In the genomic region with DNA sequence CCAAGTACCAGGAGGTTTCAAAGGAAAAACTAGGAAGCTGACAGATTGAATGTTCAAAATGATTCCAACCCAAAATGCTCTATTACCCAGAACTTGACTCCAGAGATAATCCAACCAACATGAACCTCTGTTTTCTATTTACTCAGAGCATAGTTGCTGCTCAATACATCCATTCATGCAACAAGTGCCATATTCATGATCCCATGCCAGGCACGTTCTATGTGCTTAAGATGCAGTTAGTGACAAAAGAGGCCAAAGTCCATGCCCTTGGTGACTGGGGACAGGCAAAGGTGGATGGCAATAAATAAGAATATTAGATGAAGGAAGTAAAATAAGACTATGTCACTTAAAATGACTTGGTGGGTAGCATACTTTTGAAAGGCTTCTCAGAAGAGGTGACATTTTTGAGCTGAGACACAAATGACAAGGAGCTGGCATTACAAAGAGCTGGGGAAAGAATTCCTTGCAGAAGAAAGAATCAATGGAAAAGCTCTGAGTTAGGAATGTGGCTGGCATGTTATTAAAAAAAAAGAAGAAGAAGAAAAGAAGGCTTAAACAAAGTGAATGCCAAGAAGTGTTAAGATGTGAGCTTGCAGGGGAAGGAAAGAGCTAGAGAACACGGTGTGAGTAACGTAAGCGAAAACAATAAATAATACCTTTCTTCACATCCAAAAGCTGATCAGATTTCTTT, we compare ENCODE assay signal across 1 cellular context.
TF ChIP-seq lines count a peak whose summit lies in the region.

No MANE protein-coding gene starts in this region.

TF ChIP-seq in WTC11, 78 proteins besides CTCF, POLR2A, EP300 and RAD21:
- TF ChIP-seq JUN (CRISPR knock-in tag; IDR thresholded peaks at IDR 0.05) (no peak), FOXP1 (CRISPR knock-in tag; IDR thresholded peaks at IDR 0.05; ENCODE audit: borderline replicate concordance) (no peak), ZNF121 (CRISPR knock-in tag; IDR thresholded peaks at IDR 0.05) (no peak), NR2C2 (CRISPR knock-in tag; IDR thresholded peaks at IDR 0.05) (no peak), NFATC4 (CRISPR knock-in tag; IDR thresholded peaks at IDR 0.05) (no peak), NFE2L1 (CRISPR knock-in tag; IDR thresholded peaks at IDR 0.05) (no peak), ZNF263 (CRISPR knock-in tag; IDR thresholded peaks at IDR 0.05; ENCODE audit: low read depth) (no peak), GRHL2 (CRISPR knock-in tag; IDR thresholded peaks at IDR 0.05; ENCODE audit: insufficient replicate concordance, severe bottlenecking) (no peak)
- TF ChIP-seq, protein P1, sequence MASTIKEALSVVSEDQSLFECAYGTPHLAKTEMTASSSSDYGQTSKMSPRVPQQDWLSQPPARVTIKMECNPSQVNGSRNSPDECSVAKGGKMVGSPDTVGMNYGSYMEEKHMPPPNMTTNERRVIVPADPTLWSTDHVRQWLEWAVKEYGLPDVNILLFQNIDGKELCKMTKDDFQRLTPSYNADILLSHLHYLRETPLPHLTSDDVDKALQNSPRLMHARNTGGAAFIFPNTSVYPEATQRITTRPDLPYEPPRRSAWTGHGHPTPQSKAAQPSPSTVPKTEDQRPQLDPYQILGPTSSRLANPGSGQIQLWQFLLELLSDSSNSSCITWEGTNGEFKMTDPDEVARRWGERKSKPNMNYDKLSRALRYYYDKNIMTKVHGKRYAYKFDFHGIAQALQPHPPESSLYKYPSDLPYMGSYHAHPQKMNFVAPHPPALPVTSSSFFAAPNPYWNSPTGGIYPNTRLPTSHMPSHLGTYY (CRISPR knock-in tag; IDR thresholded peaks at IDR 0.05) = no peak
- TF ChIP-seq, protein P2, sequence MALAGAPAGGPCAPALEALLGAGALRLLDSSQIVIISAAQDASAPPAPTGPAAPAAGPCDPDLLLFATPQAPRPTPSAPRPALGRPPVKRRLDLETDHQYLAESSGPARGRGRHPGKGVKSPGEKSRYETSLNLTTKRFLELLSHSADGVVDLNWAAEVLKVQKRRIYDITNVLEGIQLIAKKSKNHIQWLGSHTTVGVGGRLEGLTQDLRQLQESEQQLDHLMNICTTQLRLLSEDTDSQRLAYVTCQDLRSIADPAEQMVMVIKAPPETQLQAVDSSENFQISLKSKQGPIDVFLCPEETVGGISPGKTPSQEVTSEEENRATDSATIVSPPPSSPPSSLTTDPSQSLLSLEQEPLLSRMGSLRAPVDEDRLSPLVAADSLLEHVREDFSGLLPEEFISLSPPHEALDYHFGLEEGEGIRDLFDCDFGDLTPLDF (CRISPR knock-in tag; IDR thresholded peaks at IDR 0.05) = no peak
